ENCODE assay signal across 18 cellular contexts in the genomic region with DNA sequence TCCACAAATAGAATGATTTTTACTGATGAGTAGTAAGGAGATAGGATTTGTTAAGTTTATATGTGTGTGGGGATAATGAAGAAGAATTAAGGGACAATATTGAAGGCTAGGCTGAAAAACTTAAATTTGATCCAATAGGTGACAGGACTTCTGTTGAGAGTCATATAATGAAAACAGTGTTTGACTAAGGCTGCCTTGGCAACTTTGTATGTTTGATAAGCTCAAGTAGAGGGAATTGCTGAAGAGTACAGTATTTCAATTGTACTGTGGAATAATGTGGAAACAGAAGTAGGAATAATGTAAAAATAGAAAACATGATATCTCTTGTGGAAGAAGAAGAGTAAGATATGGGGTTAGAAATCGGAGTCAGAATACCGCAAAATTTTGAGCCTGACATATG. TPM values are rescaled to one million over a fixed set of nuclear protein-coding genes. Genes with fewer than 3 reads are reported as not detected.
DNase-seq lines count a peak whose midpoint lies in the region; ATAC-seq, FAIRE-seq and TF ChIP-seq lines count a peak whose summit lies in the region.
"Had no signal": no experiment of that assay in that cellular context is flagged by ENCODE, and none has a peak within 500 bp of the region (broad histone marks: within the 10 kb centered on the region; RNA-seq: fewer than 3 reads in every experiment).

No MANE protein-coding gene starts in this region.

- no peaks in the 10 kb centered on the region for H3K27me3 ChIP-seq in right cardiac atrium (ENCODE audit: control insufficient read depth, insufficient read depth)
- H3K27me3 ChIP-seq in upper lobe of right lung: no peaks in the 10 kb centered on the region
- H3K27me3 ChIP-seq: SJCRH30 had no signal

- H3K27me3 Mint-ChIP-seq in osteocyte (ENCODE audit: unreplicated experiment): no peaks in the 10 kb centered on the region
- H3K27me3 Mint-ChIP-seq: B cell had no signal

- no peak for FAIRE-seq in RCC 7860 (lab: Jason Lieb, UNC)
- FAIRE-seq: A549, D721Med had no signal

- no peak overlapping the region for H3K4me3 Mint-ChIP-seq in osteocyte (ENCODE audit: unreplicated experiment)
- H3K4me3 Mint-ChIP-seq: B cell, CD14-positive monocyte had no signal

- peaks cover 25% of the 10 kb centered on the region for H3K36me3 Mint-ChIP-seq in osteocyte (ENCODE audit: unreplicated experiment)

- WGBS in right cardiac atrium: 36% methylated on average over 2 of the region's 2 CpGs

- H3K4me3 ChIP-seq in right cardiac atrium (ENCODE audit: low read length) (no peak overlapping the region), upper lobe of right lung (no peak overlapping the region)
- H3K4me3 ChIP-seq: A549, SJCRH30 had no signal

- H3K27ac Mint-ChIP-seq in osteocyte (ENCODE audit: unreplicated experiment): no peak overlapping the region
- H3K27ac Mint-ChIP-seq: B cell had no signal

- DNase-seq in Right ventricle myocardium superior (no peak), cardiac septum (ENCODE audit: low spot score) (no peak), SK-MEL-5 (ENCODE audit: low read depth, low spot score) (peak; percentile 37), right cardiac atrium (no peak), upper lobe of right lung (no peak), osteocyte (ENCODE audit: extremely low spot score, unreplicated experiment) (no peak), RCC 7860 (ENCODE audit: low spot score) (no peak)
- DNase-seq: DMS79, H7, Karpas-422, NCI-H1436, NCI-H187 treated with DMSO at 0.1 percent for 48 hours, NCI-H69, SJCRH30 had no signal

- TF ChIP-seq CTCF in upper lobe of right lung (IDR thresholded peaks at IDR 0.05): no peak
- no peak for TF ChIP-seq CTCF in osteocyte (IDR thresholded peaks at IDR 0.05)

- no peaks in the 10 kb centered on the region for H3K9me3 ChIP-seq in right cardiac atrium (ENCODE audit: control insufficient read depth, low read length)
- H3K9me3 ChIP-seq in upper lobe of right lung: peaks cover 4% of the 10 kb centered on the region

- peaks cover 33% of the 10 kb centered on the region for H3K4me1 Mint-ChIP-seq in osteocyte (ENCODE audit: unreplicated experiment)

- ATAC-seq in Right ventricle myocardium superior (ENCODE audit: poor library complexity): peak; percentile 60
- ATAC-seq in right cardiac atrium: peak; percentile 43 to 59
- peak; percentile 41 for ATAC-seq in upper lobe of right lung
- ATAC-seq: A549 had no signal

- H3K9me3 Mint-ChIP-seq in osteocyte (ENCODE audit: unreplicated experiment): peaks cover 32% of the 10 kb centered on the region

- H3K4me1 ChIP-seq in right cardiac atrium (ENCODE audit: control insufficient read depth, insufficient read depth, low read length) (peaks cover 2% of the 10 kb centered on the region), upper lobe of right lung (peaks cover 3% of the 10 kb centered on the region)
- H3K4me1 ChIP-seq: SJCRH30 had no signal

- in situ Hi-C loops in SK-MEL-5 (cut with HindIII; ENCODE audit: low pct_unique_long_range_greater_than_20kb, low sequenced_read_pairs): no loop called here

- no peak overlapping the region for H3K27ac ChIP-seq in right cardiac atrium (ENCODE audit: low read length)
- no peak overlapping the region for H3K27ac ChIP-seq in upper lobe of right lung
- H3K27ac ChIP-seq: A549, SJCRH30 had no signal

- H3K36me3 ChIP-seq in upper lobe of right lung: no peaks in the 10 kb centered on the region

- intact Hi-C loops in Right ventricle myocardium superior (cut with DNase I) (no loop called here), cardiac septum (cut with DNase I) (no loop called here), right cardiac atrium (cut with DNase I) (no loop called here), upper lobe of right lung (cut with DNase I) (no loop called here)

RNA-seq across cellular contexts. Expression of gene R3HCC1L, which starts 10.5 kb away (rescaled TPM):
- total RNA-seq in Right ventricle myocardium superior: 4.9 TPM
- total RNA-seq in cardiac septum: 6.8 TPM
- total RNA-seq in SK-MEL-5 (2014; rRNA removed; shearing (Covaris generic)): 36.4 and 38.3 TPM in 2 replicates
- polyA plus RNA-seq in SK-MEL-5 (2015; cell fraction: cytosol; rRNA removed): 16.0 and 20.1 TPM in 2 replicates
- 30.9 and 45.2 TPM in 2 replicates for polyA plus RNA-seq in SK-MEL-5 (2015; cell fraction: nucleus; rRNA removed)
- 1 to 10 TPM; 6.0 to 6.4 (median 6.4) TPM for total RNA-seq in right cardiac atrium
- 4.6 TPM for polyA plus RNA-seq in right cardiac atrium
- 13.7 TPM for total RNA-seq in upper lobe of right lung
- 11.3 TPM in 2 replicates for total RNA-seq in osteocyte
